1 cellular context compared by ENCODE assay signal in the genomic region with DNA sequence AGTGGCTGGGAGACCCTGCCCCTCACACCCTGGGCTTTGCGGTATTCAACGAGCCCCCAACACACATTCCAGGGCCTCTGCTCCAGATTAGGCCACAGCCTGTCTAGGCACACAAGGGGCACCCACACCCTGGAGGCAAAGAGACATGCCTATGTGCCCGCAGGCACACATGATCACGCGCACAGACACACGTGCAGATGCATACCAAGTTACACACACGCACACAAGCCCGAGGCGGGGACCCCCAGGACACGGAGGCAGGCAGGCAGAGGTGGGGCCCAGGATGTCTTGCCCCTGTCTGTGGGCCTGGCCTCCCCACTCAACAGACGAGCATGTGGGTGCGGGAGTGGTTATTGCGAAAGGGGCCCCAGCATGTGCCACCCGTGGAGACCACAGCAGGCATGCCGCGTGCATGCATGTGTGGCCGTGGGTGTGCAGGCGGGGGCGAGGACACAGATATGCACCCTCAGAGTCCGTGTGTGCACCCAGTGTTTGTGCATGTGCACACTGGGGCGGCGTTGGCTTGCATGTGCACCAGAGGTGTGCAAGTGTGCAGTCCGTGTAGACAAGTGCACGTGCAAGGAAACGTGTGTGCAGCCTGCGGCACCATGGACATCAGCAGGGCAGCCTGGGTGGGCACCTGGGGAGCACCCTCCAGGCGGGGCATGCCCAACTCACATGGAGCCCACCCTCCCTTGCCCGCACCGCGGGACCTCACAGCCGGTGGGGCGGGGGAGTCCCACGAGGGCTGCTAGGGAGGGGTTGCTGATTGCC.
A peak's percentile ranks its signal among the peaks of the same experiment; 100 is the strongest.
TF ChIP-seq lines count a peak whose summit lies in the region.

No MANE protein-coding gene starts in this region.

TF ChIP-seq in IMR-90, 13 proteins besides CTCF, POLR2A, EP300 and RAD21:
- TF ChIP-seq CEBPB (IDR thresholded peaks at IDR 0.05; ENCODE audit: low read depth, low read length): peak; percentile 23; the same call in 1 of the 2 replicates
TF ChIP-seq in IMR-90: peak in this region for 1; not testable (repeated sequence) for 12.
